35 cellular contexts compared by ENCODE assay signal in genomic region chr10:114278884-114279191, GRCh38. TPM values are rescaled to one million over a fixed set of nuclear protein-coding genes. Genes with fewer than 3 reads are reported as not detected.
"Had no signal": no experiment of that assay in that cellular context is flagged by ENCODE, and none has a peak within 500 bp of the region (broad histone marks: within the 10 kb centered on the region; RNA-seq: fewer than 3 reads in every experiment).

No MANE protein-coding gene starts in this region.

- ATAC-seq: activated CD8-positive, alpha-beta T cell treated with anti-CD3 and anti-CD28 coated beads for 36 hours; activated naive CD4-positive, alpha-beta T cell treated with anti-CD3 and anti-CD28 coated beads, Interleukin-2, amount 50 U/mL, for 72 hours; activated T-cell treated with anti-CD3 and anti-CD28 coated beads, Interleukin-2, amount 50 U/mL, for 72 hours; activated T-helper 17 cell treated with anti-CD3 and anti-CD28 coated beads, Interleukin-2, amount 50 U/mL, for 72 hours; PC-3 had no signal

- H3K27me3 ChIP-seq: MG63, Peyer's patch, SJSA1 had no signal

- H3K36me3 Mint-ChIP-seq: activated naive CD4-positive, alpha-beta T cell treated with anti-CD3 and anti-CD28 coated beads, Interleukin-2, amount 50 U/mL, for 72 hours; brain had no signal

- H3K9me3 Mint-ChIP-seq: activated CD4-positive, alpha-beta T cell treated with anti-CD3 and anti-CD28 coated beads, Interleukin-2, amount 10 ng/mL, durations not matched to agents 24 days and 14 days; activated CD8-positive, alpha-beta T cell treated with anti-CD3 and anti-CD28 coated beads for 36 hours; activated naive CD4-positive, alpha-beta T cell treated with anti-CD3 and anti-CD28 coated beads, Interleukin-2, amount 50 U/mL, for 72 hours; activated T-cell treated with anti-CD3 and anti-CD28 coated beads, Interleukin-2, amount 50 U/mL, for 72 hours; activated T-helper 17 cell treated with anti-CD3 and anti-CD28 coated beads, Interleukin-2, amount 50 U/mL, for 72 hours; brain; T-helper 1 cell treated with Interleukin-12 subunit alpha and Interleukin-12 subunit beta and Interleukin-4 antibody, amounts not matched to agents 30 μg/mL and 1 μg/mL, for 36 hours; T-helper 2 cell treated with Interferon-gamma antibody and Interleukin-4, amounts not matched to agents 5 μg/mL and 100 μg/mL, for 36 hours had no signal

- H3K4me3 Mint-ChIP-seq: activated CD4-positive, alpha-beta T cell treated with anti-CD3 and anti-CD28 coated beads, Interleukin-2, amount 10 ng/mL, durations not matched to agents 24 days and 14 days; activated CD8-positive, alpha-beta T cell treated with anti-CD3 and anti-CD28 coated beads for 36 hours; activated T-cell treated with anti-CD3 and anti-CD28 coated beads, Interleukin-2, amount 50 U/mL, for 72 hours; activated T-helper 17 cell treated with anti-CD3 and anti-CD28 coated beads, Interleukin-2, amount 50 U/mL, for 72 hours; brain; T-helper 1 cell treated with Interleukin-12 subunit alpha and Interleukin-12 subunit beta and Interleukin-4 antibody, amounts not matched to agents 30 μg/mL and 1 μg/mL, for 36 hours; T-helper 2 cell treated with Interferon-gamma antibody and Interleukin-4, amounts not matched to agents 5 μg/mL and 100 μg/mL, for 36 hours had no signal

- H3K4me3 ChIP-seq: adrenal gland, MG63, Peyer's patch, SJSA1 had no signal

- H3K27ac Mint-ChIP-seq: activated CD4-positive, alpha-beta T cell treated with anti-CD3 and anti-CD28 coated beads, Interleukin-2, amount 10 ng/mL, durations not matched to agents 24 days and 14 days; activated CD8-positive, alpha-beta T cell treated with anti-CD3 and anti-CD28 coated beads for 36 hours; activated naive CD4-positive, alpha-beta T cell treated with anti-CD3 and anti-CD28 coated beads, Interleukin-2, amount 50 U/mL, for 72 hours; activated T-cell treated with anti-CD3 and anti-CD28 coated beads, Interleukin-2, amount 50 U/mL, for 72 hours; activated T-helper 17 cell treated with anti-CD3 and anti-CD28 coated beads, Interleukin-2, amount 50 U/mL, for 72 hours; brain; T-helper 1 cell treated with Interleukin-12 subunit alpha and Interleukin-12 subunit beta and Interleukin-4 antibody, amounts not matched to agents 30 μg/mL and 1 μg/mL, for 36 hours; T-helper 2 cell treated with Interferon-gamma antibody and Interleukin-4, amounts not matched to agents 5 μg/mL and 100 μg/mL, for 36 hours had no signal

- FAIRE-seq: bronchial epithelial cell, TTC549 had no signal

- H3K9ac ChIP-seq: SK-N-SH had no signal

- H3K9me3 ChIP-seq: adrenal gland, MG63, Peyer's patch, SJSA1, SK-N-SH had no signal

- H3K4me1 ChIP-seq: adrenal gland, Peyer's patch had no signal

- DNase-seq: activated CD4-positive, alpha-beta T cell treated with anti-CD3 and anti-CD28 coated beads, Interleukin-2, amount 10 ng/mL, durations not matched to agents 24 days and 14 days; activated CD4-positive, alpha-beta T cell treated with anti-CD3 and anti-CD28 coated beads, Interleukin-2, amount 50 U/mL, for 4 hours; activated CD8-positive, alpha-beta T cell treated with anti-CD3 and anti-CD28 coated beads for 36 hours; activated naive CD4-positive, alpha-beta T cell; activated T-cell treated with anti-CD3 and anti-CD28 coated beads, Interleukin-2, amount 50 U/mL, for 1 hour; activated T-cell treated with anti-CD3 and anti-CD28 coated beads, Interleukin-2, amount 50 U/mL, for 72 hours; adrenal gland; Karpas-422; KBM-7; MG63; MV-4-11; NCI-H1092; NCI-H1436 treated with DMSO at 0.1 percent for 48 hours; NCI-H187; NCI-H2029 treated with DMSO at 0.1 percent for 48 hours; NCI-H2107; NCI-H2171; NCI-H510A; NCI-H526; NCI-H748 treated with DMSO at 0.1 percent for 48 hours; NK-92 treated with Interleukin-12 subunit alpha and Interleukin-12 subunit beta, amount 100 ng/mL, for 24 hours; PC-3; RPMI8226; SHP77 treated with DMSO at 0.1 percent for 48 hours; SK-N-SH had no signal

- H3K36me3 ChIP-seq: adrenal gland, MG63, Peyer's patch, SJSA1 had no signal

- H3K4me1 Mint-ChIP-seq: activated CD4-positive, alpha-beta T cell treated with anti-CD3 and anti-CD28 coated beads, Interleukin-2, amount 10 ng/mL, durations not matched to agents 24 days and 14 days; activated T-helper 17 cell treated with anti-CD3 and anti-CD28 coated beads, Interleukin-2, amount 50 U/mL, for 72 hours; brain had no signal

- H3K27ac ChIP-seq: adrenal gland, Peyer's patch, SJSA1 had no signal

RNA-seq across cellular contexts. Expression of gene VWA2, which starts 39.8 kb away (rescaled TPM):
- total RNA-seq: activated CD4-positive, alpha-beta T cell treated with anti-CD3 and anti-CD28 coated beads, Interleukin-2, amount 10 ng/mL, durations not matched to agents 24 days and 14 days; activated CD8-positive, alpha-beta memory T cell treated with anti-CD3 and anti-CD28 coated beads for 36 hours; activated CD8-positive, alpha-beta T cell treated with anti-CD3 and anti-CD28 coated beads for 36 hours; activated T-cell treated with anti-CD3 and anti-CD28 coated beads, Interleukin-2, amount 50 U/mL, for 72 hours; activated T-helper 17 cell treated with anti-CD3 and anti-CD28 coated beads, Interleukin-2, amount 50 U/mL, for 72 hours; PC-3; SJSA1 had no signal
- polyA plus RNA-seq: adrenal gland, SK-N-SH had no signal
